ENCODE assay signal across 1 cellular context in genomic region chr20:36642136-36642535, GRCh38.
TF ChIP-seq lines count a peak whose summit lies in the region.

No MANE protein-coding gene starts in this region.

TF ChIP-seq in GM23338, 12 proteins besides CTCF, POLR2A, EP300 and RAD21 (continued from another document):
- TF ChIP-seq ZNF462 (CRISPR knock-in tag; IDR thresholded peaks at IDR 0.05), result no peak
- TF ChIP-seq POLR2AphosphoS5 (IDR thresholded peaks at IDR 0.05; ENCODE audit: low read depth), result no peak
- TF ChIP-seq REST (IDR thresholded peaks at IDR 0.05; ENCODE audit: unreplicated experiment), result no peak
